8 cellular contexts compared by ENCODE assay signal in the genomic region with DNA sequence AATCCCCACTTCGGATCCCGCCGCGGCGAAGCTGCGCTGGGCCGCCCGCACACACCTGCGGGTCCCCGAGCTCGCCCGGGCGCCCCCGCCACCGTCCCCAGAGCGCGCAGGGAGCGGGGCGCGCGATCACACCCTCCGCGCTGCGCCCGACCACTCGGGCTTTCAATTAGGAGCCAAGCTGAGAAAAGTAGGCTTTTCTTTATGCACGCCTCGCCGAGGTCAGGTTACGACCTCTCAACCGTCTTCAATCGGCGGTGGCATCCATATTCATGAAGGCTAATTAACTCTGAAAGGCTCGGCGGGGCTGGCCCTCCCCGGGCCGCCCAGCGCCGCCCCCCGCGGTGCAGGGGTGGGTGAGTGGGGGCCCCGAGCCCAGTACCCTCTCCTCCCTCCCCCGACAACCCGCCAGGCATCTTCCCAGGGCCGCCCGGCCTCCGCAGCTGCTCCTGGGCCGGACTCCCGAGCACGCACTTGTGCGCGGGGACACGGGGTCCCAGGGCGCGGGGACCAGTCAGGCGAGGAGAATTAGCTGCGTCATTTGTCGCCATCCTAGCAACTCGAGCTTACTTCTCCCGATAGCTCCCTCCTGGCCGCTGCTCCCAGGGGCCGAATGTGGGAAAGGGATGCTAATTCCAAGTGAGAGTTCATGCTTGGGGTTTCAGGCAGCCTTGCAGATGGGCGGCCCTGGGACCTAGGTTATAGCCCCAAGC.
DNase-seq lines count a peak whose midpoint lies in the region; ATAC-seq, FAIRE-seq and TF ChIP-seq lines count a peak whose summit lies in the region.

No MANE protein-coding gene starts in this region.

- POLR2A ChIA-PET in A549 (lab: Yijun Ruan, JAX), result no interaction called here

- FAIRE-seq in A549 (lab: Jason Lieb, UNC), result no peak

- no peaks in the 10 kb centered on the region for H3K9me3 Mint-ChIP-seq in activated naive CD8-positive, alpha-beta T cell (ENCODE audit: low read depth)

- H3K9me3 ChIP-seq in A549 (no peaks in the 10 kb centered on the region), neuron (ENCODE audit: low read length) (no peaks in the 10 kb centered on the region), vagina (no peaks in the 10 kb centered on the region)

- no peak for TF ChIP-seq POLR2A in A549 (IDR thresholded peaks at IDR 0.05; ENCODE audit: low read length)
- TF ChIP-seq POLR2A in vagina (IDR thresholded peaks at IDR 0.05), result peak in 1 of 2 donors; percentile 5

- TF ChIP-seq CTCF in A549 (IDR thresholded peaks at IDR 0.05), result no peak
- TF ChIP-seq CTCF in GM13976 (IDR thresholded peaks at IDR 0.05; ENCODE audit: borderline replicate concordance, control extremely low read depth, extremely low read depth, insufficient read depth, missing control alignments), result no peak
- TF ChIP-seq CTCF in vagina (IDR thresholded peaks at IDR 0.05), result no peak

- H3K4me1 Mint-ChIP-seq in activated naive CD8-positive, alpha-beta T cell (ENCODE audit: low read depth), result peaks cover 30% of the 10 kb centered on the region

- no peak overlapping the region for H3K27ac ChIP-seq in A549
- H3K27ac ChIP-seq in vagina, result peak overlapping the region; percentile 90

- H3K4me2 ChIP-seq in A549, result no peak overlapping the region

- H3K27me3 Mint-ChIP-seq in activated naive CD8-positive, alpha-beta T cell, result no peaks in the 10 kb centered on the region

- no peak overlapping the region for H3K27ac Mint-ChIP-seq in activated naive CD8-positive, alpha-beta T cell

- intact Hi-C loops in Right ventricle myocardium inferior (cut with DNase I) (loop anchor here (1.0 to 10.0 kb wide), 7 partner anchors 74 to 1024 kb away; a partner anchor contains a TSS), vagina (cut with DNase I) (loop anchor here (1.0 to 10.0 kb wide), 2 partner anchors 890 to 976 kb away; no protein-coding TSS in a partner anchor)

- peak overlapping the region; percentile 15 for H2AFZ ChIP-seq in neuron (ENCODE audit: low read depth, low read length)

- 91% methylated on average over 51 of the region's 63 CpGs for WGBS in A549 (ENCODE audit: missing lambda C conversion rate)

- DNase-seq in A549 (ENCODE audit: low read depth in 1 of 2, low spot score in 1 of 2) (no peak), GM13976 (ENCODE audit: low spot score) (peak; percentile 67), NCI-H526 treated with DMSO at 0.1 percent for 48 hours (lab: John Stamatoyannopoulos, UW) (peak; percentile 19), Right ventricle myocardium inferior (ENCODE audit: missing footprints) (peak; percentile 91), vagina (ENCODE audit: extremely low spot score in 2 of 2) (no peak)

- TF ChIP-seq RAD21 in A549 (conservative IDR thresholded peaks at IDR 0.05 in 1 of 2, IDR thresholded peaks at IDR 0.05 in 1 of 2), result no peak

- CTCF ChIA-PET in A549 (lab: Yijun Ruan, JAX), result interaction anchor here (0.6 to 5.7 kb wide), 21 partner anchors 9 to 1032 kb away, joined by 3 to 42 read pairs (median 4); no protein-coding TSS in a partner anchor

- H3K36me3 ChIP-seq in neuron (ENCODE audit: insufficient read depth, low read length) (no peaks in the 10 kb centered on the region), vagina (no peaks in the 10 kb centered on the region)

- no peaks in the 10 kb centered on the region for H3K4me1 ChIP-seq in A549
- H3K4me1 ChIP-seq in neuron (ENCODE audit: insufficient read depth, low read length), result peaks cover 27% of the 10 kb centered on the region
- peaks cover 34% of the 10 kb centered on the region for H3K4me1 ChIP-seq in vagina

- H3K27me3 ChIP-seq in neuron (ENCODE audit: insufficient read depth, low read length), result no peaks in the 10 kb centered on the region
- no peaks in the 10 kb centered on the region for H3K27me3 ChIP-seq in vagina

- H3K36me3 Mint-ChIP-seq in activated naive CD8-positive, alpha-beta T cell, result no peaks in the 10 kb centered on the region

- TF ChIP-seq EP300 in A549 (IDR thresholded peaks at IDR 0.05), result no peak

- in situ Hi-C loops in GM13976 (cut with MboI; ENCODE audit: low sequenced_read_pairs, unreplicated experiment), result loop anchor here (25.0 kb wide), 1 partner anchor 702 kb away; no protein-coding TSS in a partner anchor

- no peak for ATAC-seq in A549
- ATAC-seq in Right ventricle myocardium inferior, result peak; percentile 78
- ATAC-seq in HG03196 (IDR thresholded peaks at IDR 0.05; ENCODE audit: unreplicated experiment), result no peak

- H3K4me3 ChIP-seq in A549, result no peak overlapping the region
- H3K4me3 ChIP-seq in neuron (ENCODE audit: low read length), result peak overlapping the region; percentile 56
- peak overlapping the region; percentile 52 to 67 for H3K4me3 ChIP-seq in vagina

- peak overlapping the region; percentile 83 for H3K4me3 Mint-ChIP-seq in activated naive CD8-positive, alpha-beta T cell

TF ChIP-seq in A549, 52 proteins besides CTCF, POLR2A, EP300 and RAD21:
- no peak for TF ChIP-seq JUN (IDR thresholded peaks at IDR 0.05)
- TF ChIP-seq RFX5 (IDR thresholded peaks at IDR 0.05), result peak; percentile 58; the same call in 1 of the 2 replicates

Comparison
In these comparisons a context has a peak if more than half of its experiments do, and no peak if none do; other contexts are left out.
1. DNase-seq: peak in GM13976 (single experiment), NCI-H526 treated with DMSO at 0.1 percent for 48 hours (single experiment) and Right ventricle myocardium inferior (single experiment); none in A549 (0 of 2) and vagina (0 of 2).